Comparison of ENCODE assay signal across 24 cellular contexts in genomic region chr7:44189993-44190872, GRCh38. TPM values are rescaled to one million over a fixed set of nuclear protein-coding genes. Genes with fewer than 3 reads are reported as not detected.
"Had no signal": no experiment of that assay in that cellular context is flagged by ENCODE, and none has a peak within 500 bp of the region (broad histone marks: within the 10 kb centered on the region; RNA-seq: fewer than 3 reads in every experiment).

No MANE protein-coding gene starts in this region.

- H3K4me1 Mint-ChIP-seq: naive thymus-derived CD4-positive, alpha-beta T cell had no signal

- H3K9me3 ChIP-seq: psoas muscle, right lobe of liver, suprapubic skin, thyroid gland, vagina had no signal

- DNase-seq: effector CD4-positive, alpha-beta T cell; erythroblast; foreskin keratinocyte; hippocampal formation; left colon; naive thymus-derived CD4-positive, alpha-beta T cell; psoas muscle; stimulated activated CD4-positive, alpha-beta T cell treated with anti-CD3 and anti-CD28 coated beads, Interleukin-4, amount 100 ng/mL, for 1 hour; stimulated activated CD8-positive, alpha-beta memory T cell treated with anti-CD3 and anti-CD28 coated beads, Interleukin-4, amount 100 ng/mL, for 48 hours; stimulated activated naive CD8-positive, alpha-beta T cell treated with anti-CD3 and anti-CD28 coated beads, Interleukin-15, Interleukin-2, amounts not matched to agents 100 U/mL and 50 U/mL, for 24 hours had no signal

- FAIRE-seq: endothelial cell of umbilical vein had no signal

- H3K4me3 Mint-ChIP-seq: endodermal cell; naive thymus-derived CD4-positive, alpha-beta T cell; stimulated activated effector memory CD8-positive, alpha-beta T cell treated with anti-CD3 and anti-CD28 coated beads, Interleukin-12 subunit alpha, Interleukin-12 subunit beta, amount 100 ng/mL, for 72 hours had no signal

- H3K27ac ChIP-seq: coronary artery, foreskin keratinocyte, psoas muscle, right lobe of liver, suprapubic skin, thyroid gland, vagina had no signal

- H3K36me3 ChIP-seq: right lobe of liver, suprapubic skin, thyroid gland, vagina had no signal

- H3K36me3 Mint-ChIP-seq: naive thymus-derived CD4-positive, alpha-beta T cell; stimulated activated effector memory CD8-positive, alpha-beta T cell treated with anti-CD3 and anti-CD28 coated beads, Interleukin-12 subunit alpha, Interleukin-12 subunit beta, amount 100 ng/mL, for 72 hours; type B pancreatic cell had no signal

- H3K27ac Mint-ChIP-seq: endodermal cell; naive thymus-derived CD4-positive, alpha-beta T cell; stimulated activated effector memory CD8-positive, alpha-beta T cell treated with anti-CD3 and anti-CD28 coated beads, Interleukin-12 subunit alpha, Interleukin-12 subunit beta, amount 100 ng/mL, for 72 hours had no signal

- H3K4me1 ChIP-seq: psoas muscle, right lobe of liver, suprapubic skin, vagina had no signal

- ATAC-seq: foreskin keratinocyte; left colon; naive thymus-derived CD4-positive, alpha-beta T cell; psoas muscle; right lobe of liver; stimulated activated effector memory CD8-positive, alpha-beta T cell treated with anti-CD3 and anti-CD28 coated beads, Interleukin-12 subunit alpha, Interleukin-12 subunit beta, amount 100 ng/mL, for 72 hours; stimulated activated naive CD8-positive, alpha-beta T cell treated with anti-CD3 and anti-CD28 coated beads, Interleukin-15, Interleukin-2, amounts not matched to agents 100 U/mL and 50 U/mL, for 24 hours had no signal

- H3K9me3 Mint-ChIP-seq: endodermal cell; naive thymus-derived CD4-positive, alpha-beta T cell; stimulated activated effector memory CD8-positive, alpha-beta T cell treated with anti-CD3 and anti-CD28 coated beads, Interleukin-12 subunit alpha, Interleukin-12 subunit beta, amount 100 ng/mL, for 72 hours; type B pancreatic cell had no signal

- H3K4me3 ChIP-seq: coronary artery, psoas muscle, right lobe of liver, suprapubic skin, thyroid gland, vagina had no signal

- H3K27me3 ChIP-seq: foreskin keratinocyte, right lobe of liver, thyroid gland, vagina had no signal

RNA-seq across cellular contexts. Expression of gene GCK, which starts 1.0 kb away (rescaled TPM):
- total RNA-seq: psoas muscle had no signal

RNA-seq across cellular contexts. Expression of gene MYL7, which starts 49.1 kb away (rescaled TPM):
- total RNA-seq: dermis microvascular lymphatic vessel endothelial cell; endothelial cell of umbilical vein; foreskin keratinocyte; left colon; liver; lung microvascular endothelial cell; mononuclear cell; naive thymus-derived CD4-positive, alpha-beta T cell; omental fat pad; suprapubic skin; thyroid gland; vagina had no signal
- polyA plus RNA-seq: endothelial cell of umbilical vein; foreskin keratinocyte; liver; naive thymus-derived CD4-positive, alpha-beta T cell had no signal
